20 cellular contexts compared by ENCODE assay signal in genomic region chr2:17800219-17800618, GRCh38. TPM values are rescaled to one million over a fixed set of nuclear protein-coding genes. Genes with fewer than 3 reads are reported as not detected.
DNase-seq lines count a peak whose midpoint lies in the region; ATAC-seq, FAIRE-seq and TF ChIP-seq lines count a peak whose summit lies in the region.
"Had no signal": no experiment of that assay in that cellular context is flagged by ENCODE, and none has a peak within 500 bp of the region (broad histone marks: within the 10 kb centered on the region; RNA-seq: fewer than 3 reads in every experiment).

No MANE protein-coding gene starts in this region.

- no peak overlapping the region for H3K27ac ChIP-seq in GM12878 (ENCODE audit: control insufficient read depth, insufficient read depth)
- H3K27ac ChIP-seq in Peyer's patch = no peak overlapping the region
- H3K27ac ChIP-seq: KMS-11, neutrophil had no signal

- no peaks in the 10 kb centered on the region for H3K9me3 ChIP-seq in GM12878 (replicated peaks; ENCODE audit: control insufficient read depth, insufficient read depth, low read length)
- no peaks in the 10 kb centered on the region for H3K9me3 ChIP-seq in T-helper 17 cell (ENCODE audit: control insufficient read depth, low read length, poor library complexity, severe bottlenecking)
- H3K9me3 ChIP-seq in Peyer's patch = no peaks in the 10 kb centered on the region
- H3K9me3 ChIP-seq: neutrophil had no signal

- H3K79me2 ChIP-seq in GM12878 (ENCODE audit: control insufficient read depth, insufficient read depth, low read length) = no peaks in the 10 kb centered on the region

- no peak overlapping the region for H3K4me2 ChIP-seq in GM12878 (ENCODE audit: control insufficient read depth, insufficient read depth)
- H3K4me2 ChIP-seq: KMS-11 had no signal

- in situ Hi-C loops in GM12878 (cut with MboI) = no loop called here

- peaks cover 40% of the 10 kb centered on the region for H3K27me3 Mint-ChIP-seq in T-helper 17 cell

- H3K4me3 Mint-ChIP-seq in T-helper 17 cell = no peak overlapping the region
- H3K4me3 Mint-ChIP-seq: CD4-positive, alpha-beta T cell; central memory CD8-positive, alpha-beta T cell; immature natural killer cell; stimulated activated naive CD8-positive, alpha-beta T cell treated with anti-CD3 and anti-CD28 coated beads, Interleukin-15, Interleukin-2, amounts not matched to agents 100 ng/mL and 50 ng/mL, for 24 hours had no signal

- H3K9ac ChIP-seq in GM12878 (ENCODE audit: control insufficient read depth, insufficient read depth, low read length) = no peak overlapping the region
- H3K9ac ChIP-seq: KMS-11 had no signal

- no peaks in the 10 kb centered on the region for H4K20me1 ChIP-seq in GM12878 (ENCODE audit: control insufficient read depth, insufficient read depth)

- no peak for TF ChIP-seq EP300 in GM12878 (IDR thresholded peaks at IDR 0.05; ENCODE audit: borderline replicate concordance in 1 of 2, control insufficient read depth in 1 of 2, low read depth in 2 of 2, low read length in 2 of 2)

- intact Hi-C loops in GM12878 (cut with micrococcal nuclease; ENCODE audit: unreplicated experiment) = no loop called here

- no TSS peak for BruUV-seq in GM12878 (replicated peaks; lab: Mats Ljungman, UMichigan)

- H3K27me3 ChIP-seq in GM12878 (replicated peaks in 1 of 2; ENCODE audit: control insufficient read depth in 2 of 2, insufficient read depth in 2 of 2, low read length in 1 of 2) (no peaks in the 10 kb centered on the region), Peyer's patch (no peaks in the 10 kb centered on the region)

- H3K36me3 Mint-ChIP-seq in T-helper 17 cell (ENCODE audit: low read depth) = no peaks in the 10 kb centered on the region
- H3K36me3 Mint-ChIP-seq: immature natural killer cell had no signal

- ATAC-seq in GM12878 = peak; percentile 69
- no peak for ATAC-seq in T-helper 17 cell
- no peak for ATAC-seq in GM19397 (IDR thresholded peaks at IDR 0.05; ENCODE audit: unreplicated experiment)
- ATAC-seq in HG02852 (IDR thresholded peaks at IDR 0.05; ENCODE audit: unreplicated experiment) = no peak

- peak overlapping the region; percentile 18 for H2AFZ ChIP-seq in GM12878 (ENCODE audit: control insufficient read depth, low read depth, low read length)

- POLR2A ChIA-PET in GM12878 (lab: Charles Lee) = interaction anchor here (0.6 to 9.6 kb wide), 7 partner anchors 14 to 279 kb away, joined by 3 to 108 read pairs (median 5); partner anchors contain the start of genes GEN1, MSGN1 and SMC6

- H3K4me1 ChIP-seq in GM12878 (ENCODE audit: control insufficient read depth, insufficient read depth, low read length) (peaks cover 16% of the 10 kb centered on the region), Peyer's patch (peaks cover 0 to 9% (median 0%) of the 10 kb centered on the region in 4 donors)

- H3K4me3 ChIP-seq in GM12878 (no peak overlapping the region), Peyer's patch (no peak overlapping the region)

- DNase-seq in COLO668 (lab: John Stamatoyannopoulos, UW; ENCODE audit: unreplicated experiment) (peak; percentile 48), HT1080 (ENCODE audit: low read depth) (peak; percentile 18), GM12878 (ENCODE audit: low read depth, low spot score) (no peak), myocyte (ENCODE audit: low read depth) (peak; percentile 93), T-helper 17 cell (no peak), Peyer's patch (no peak)
- DNase-seq: activated CD4-positive, alpha-beta T cell treated with anti-CD3 and anti-CD28 coated beads, Interleukin-2, amount 50 U/mL, for 48 hours; activated gamma-delta T cell treated with Interleukin-2 at 50 U/mL for 16 hours; CD4-positive, alpha-beta T cell; H7; immature natural killer cell; NK-92 treated with Interleukin-12 subunit alpha and Interleukin-12 subunit beta, amount 100 ng/mL, for 24 hours; stimulated activated CD4-positive, alpha-beta T cell treated with anti-CD3 and anti-CD28 coated beads, Interleukin-2, amount 100 ng/mL, for 48 hours had no signal

- H3K4me1 Mint-ChIP-seq in T-helper 17 cell = peaks cover 8% of the 10 kb centered on the region
- H3K4me1 Mint-ChIP-seq: central memory CD8-positive, alpha-beta T cell; immature natural killer cell had no signal

- TF ChIP-seq POLR2A in GM12878 (IDR thresholded peaks at IDR 0.05; ENCODE audit: low read depth, low read length) = no peak
- TF ChIP-seq POLR2A in Peyer's patch (IDR thresholded peaks at IDR 0.05) = no peak

- TF ChIP-seq RAD21 in GM12878 (IDR thresholded peaks at IDR 0.05; ENCODE audit: insufficient read depth, low read depth, low read length) = no peak

- SMC1A ChIA-PET in GM12878 (lab: Charles Lee; ENCODE audit: uncharacterized antibody, unreplicated experiment) = interaction anchor here (0.7 to 12.9 kb wide), 11 partner anchors 14 to 91 kb away, joined by 3 to 288 read pairs (median 7); partner anchors contain the start of genes GEN1, MSGN1 and SMC6

- no peak overlapping the region for H3K27ac Mint-ChIP-seq in T-helper 17 cell
- H3K27ac Mint-ChIP-seq: CD4-positive, alpha-beta T cell; immature natural killer cell; stimulated activated naive CD8-positive, alpha-beta T cell treated with anti-CD3 and anti-CD28 coated beads, Interleukin-15, Interleukin-2, amounts not matched to agents 100 ng/mL and 50 ng/mL, for 24 hours had no signal

- peak in 1 of 3 experiments; percentile 18; a peak in 1 of 6 replicates for TF ChIP-seq CTCF in GM12878 (IDR thresholded peaks at IDR 0.05 in 2 of 3, conservative IDR thresholded peaks at IDR 0.05 in 1 of 3; ENCODE audit: control insufficient read depth in 2 of 3, extremely low read depth in 1 of 3, insufficient read depth in 1 of 3, low read depth in 3 of 3, low read length in 3 of 3)
- no peak for TF ChIP-seq CTCF in Peyer's patch (IDR thresholded peaks at IDR 0.05)

- CTCF ChIA-PET in GM12878 (lab: Yijun Ruan, JAX) = interaction anchor here (1.1 to 7.8 kb wide), 13 partner anchors 9 to 81 kb away, joined by 4 to 77 read pairs (median 6); partner anchors contain the start of gene MSGN1

- no peaks in the 10 kb centered on the region for H3K36me3 ChIP-seq in GM12878 (ENCODE audit: control insufficient read depth in 2 of 2, insufficient read depth in 2 of 2, low read length in 1 of 2)
- H3K36me3 ChIP-seq in Peyer's patch = no peaks in the 10 kb centered on the region
- H3K36me3 ChIP-seq: neutrophil had no signal

- FAIRE-seq in GM12878 (lab: Jason Lieb, UNC) = no peak

- 16% methylated on average over 5 of the region's 5 CpGs for WGBS in GM12878 (ENCODE audit: insufficient coverage, insufficient replicate concordance, low lambda C conversion rate, missing lambda C conversion rate)

- RAD21 ChIA-PET in GM12878 (lab: Charles Lee; ENCODE audit: unreplicated experiment) = interaction anchor here (0.7 to 9.9 kb wide), 13 partner anchors 8 to 53 kb away, joined by 3 to 96 read pairs (median 3); partner anchors contain the start of genes GEN1 and MSGN1

RNA-seq across cellular contexts. Expression of gene MSGN1, which starts 16.0 kb away (rescaled TPM):
- total RNA-seq in HT1080 (2014; rRNA removed; shearing (Covaris generic)) = not detected in 2 replicates
- not detected in 2 replicates for polyA plus RNA-seq in HT1080 (2015; cell fraction: cytosol; rRNA removed)
- polyA plus RNA-seq in HT1080 (2015; cell fraction: nucleus; rRNA removed) = not detected in 2 replicates
- total RNA-seq in GM12878 (2013; cell fraction: nucleolus; rRNA removed) = not detected in 2 replicates
- total RNA-seq in GM12878 (2014; rRNA removed) = not detected in 2 replicates
- total RNA-seq in GM12878 (2014; rRNA removed; fragmentation: Illumina TruSeq; extraction: Trizol) = 0.27 and 0.32 TPM in 2 replicates
- not detected in 2 replicates for total RNA-seq in GM12878 (2021)
- polyA plus RNA-seq in GM12878 (2011; ENCODE audit: low read depth) = not detected
- not detected in 2 replicates for polyA plus RNA-seq in GM12878 (2011; rRNA removed)
- 0.30 TPM in 1 of 2 replicates, not detected in the other for polyA plus RNA-seq in GM12878 (2011; cell fraction: cytosol; rRNA removed)
- polyA plus RNA-seq in GM12878 (2011; cell fraction: nucleus; rRNA removed) = 0.31 and 0.48 TPM in 2 replicates
- not detected in 2 replicates for polyA plus RNA-seq in GM12878 (2012)
- not detected in 2 replicates for polyA plus RNA-seq in GM12878 (2014; fragmentation: Illumina TruSeq; extraction: Trizol)
- polyA plus RNA-seq in GM12878 (2014; fragmentation: Nextera tagmentation; extraction: Ambion mirVana) = not detected
- not detected in 2 replicates for polyA plus RNA-seq in GM12878 (2014; rRNA removed)
- polyA plus RNA-seq in GM12878 (2016; fragmentation: Nextera tagmentation; extraction: Ambion mirVana) = not detected
- 0.46 TPM in 1 of 2 replicates, not detected in the other for polyA minus RNA-seq in GM12878 (2011; rRNA and poly(A)+ RNA removed)
- polyA minus RNA-seq in GM12878 (2011; cell fraction: cytosol; rRNA and poly(A)+ RNA removed) = not detected in 2 replicates
- 1.1 TPM in 1 of 2 replicates, not detected in the other for polyA minus RNA-seq in GM12878 (2011; cell fraction: nucleus; rRNA and poly(A)+ RNA removed)
- not detected in 2 replicates for total RNA-seq in myocyte
- polyA plus RNA-seq in myocyte (2012) = not detected
- total RNA-seq in T-helper 17 cell = not detected
- total RNA-seq in Peyer's patch = not detected
- total RNA-seq: CD4-positive, alpha-beta T cell; H7; T-helper 1 cell treated with Interleukin-12 subunit alpha and Interleukin-12 subunit beta and Interleukin-4 antibody, amounts not matched to agents 30 ng/mL and 1 ng/mL, for 36 hours had no signal
- polyA plus RNA-seq: immature natural killer cell had no signal

RNA-seq across cellular contexts. Expression of gene GEN1, which starts 46.3 kb away (rescaled TPM):
- total RNA-seq in HT1080 (2014; rRNA removed; shearing (Covaris generic)) = 11.0 and 11.9 TPM in 2 replicates
- 6.2 and 8.2 TPM in 2 replicates for polyA plus RNA-seq in HT1080 (2015; cell fraction: cytosol; rRNA removed)
- 43.0 and 52.9 TPM in 2 replicates for polyA plus RNA-seq in HT1080 (2015; cell fraction: nucleus; rRNA removed)
- total RNA-seq in GM12878 (2013; cell fraction: nucleolus; rRNA removed) = 142 and 149 TPM in 2 replicates
- 41.3 and 45.7 TPM in 2 replicates for total RNA-seq in GM12878 (2014; rRNA removed)
- 49.6 and 49.9 TPM in 2 replicates for total RNA-seq in GM12878 (2014; rRNA removed; fragmentation: Illumina TruSeq; extraction: Trizol)
- 39.4 and 39.5 TPM in 2 replicates for total RNA-seq in GM12878 (2021)
- polyA plus RNA-seq in GM12878 (2011; ENCODE audit: low read depth) = 7.7 TPM
- polyA plus RNA-seq in GM12878 (2011; rRNA removed) = 46.3 and 89.4 TPM in 2 replicates
- polyA plus RNA-seq in GM12878 (2011; cell fraction: cytosol; rRNA removed) = 16.7 TPM in 2 replicates
- 94.3 and 114 TPM in 2 replicates for polyA plus RNA-seq in GM12878 (2011; cell fraction: nucleus; rRNA removed)
- polyA plus RNA-seq in GM12878 (2012) = 12.0 and 12.4 TPM in 2 replicates
- polyA plus RNA-seq in GM12878 (2014; fragmentation: Illumina TruSeq; extraction: Trizol) = 45.3 and 60.1 TPM in 2 replicates
- polyA plus RNA-seq in GM12878 (2014; fragmentation: Nextera tagmentation; extraction: Ambion mirVana) = 1 to 10 TPM; 6.0 to 9.4 TPM
- 27.2 and 31.5 TPM in 2 replicates for polyA plus RNA-seq in GM12878 (2014; rRNA removed)
- polyA plus RNA-seq in GM12878 (2016; fragmentation: Nextera tagmentation; extraction: Ambion mirVana) = 10 to 100 TPM; 27.9 to 32.5 TPM
- 51.1 and 72.2 TPM in 2 replicates for polyA minus RNA-seq in GM12878 (2011; rRNA and poly(A)+ RNA removed)
- polyA minus RNA-seq in GM12878 (2011; cell fraction: cytosol; rRNA and poly(A)+ RNA removed) = 15.4 and 24.5 TPM in 2 replicates
- 114 and 186 TPM in 2 replicates for polyA minus RNA-seq in GM12878 (2011; cell fraction: nucleus; rRNA and poly(A)+ RNA removed)
- total RNA-seq in myocyte = 10.4 and 11.3 TPM in 2 replicates
- 2.3 TPM for polyA plus RNA-seq in myocyte (2012)
- total RNA-seq in T-helper 17 cell = 10 to 100 TPM in 1 of 2 donors, 1 to 10 TPM in 1; 7.2 to 10.7 TPM
- 10 to 100 TPM; 16.8 to 40.2 (median 22.2) TPM for total RNA-seq in Peyer's patch

RNA-seq across cellular contexts. Expression of gene SMC6, which starts 46.6 kb away (rescaled TPM):
- 18.0 and 19.6 TPM in 2 replicates for total RNA-seq in HT1080 (2014; rRNA removed; shearing (Covaris generic))
- 18.8 and 22.2 TPM in 2 replicates for polyA plus RNA-seq in HT1080 (2015; cell fraction: cytosol; rRNA removed)
- polyA plus RNA-seq in HT1080 (2015; cell fraction: nucleus; rRNA removed) = 40.2 and 43.7 TPM in 2 replicates
- total RNA-seq in GM12878 (2013; cell fraction: nucleolus; rRNA removed) = 156 and 158 TPM in 2 replicates
- total RNA-seq in GM12878 (2014; rRNA removed) = 36.1 and 48.3 TPM in 2 replicates
- total RNA-seq in GM12878 (2014; rRNA removed; fragmentation: Illumina TruSeq; extraction: Trizol) = 63.8 and 64.4 TPM in 2 replicates
- 40.3 and 41.5 TPM in 2 replicates for total RNA-seq in GM12878 (2021)
- 7.1 TPM for polyA plus RNA-seq in GM12878 (2011; ENCODE audit: low read depth)
- 32.5 and 54.9 TPM in 2 replicates for polyA plus RNA-seq in GM12878 (2011; rRNA removed)
- 7.9 and 8.3 TPM in 2 replicates for polyA plus RNA-seq in GM12878 (2011; cell fraction: cytosol; rRNA removed)
- 31.6 and 34.1 TPM in 2 replicates for polyA plus RNA-seq in GM12878 (2011; cell fraction: nucleus; rRNA removed)
- 11.0 and 16.3 TPM in 2 replicates for polyA plus RNA-seq in GM12878 (2012)
- polyA plus RNA-seq in GM12878 (2014; fragmentation: Illumina TruSeq; extraction: Trizol) = 49.3 and 64.3 TPM in 2 replicates
- 10 to 100 TPM; 12.8 to 18.9 TPM for polyA plus RNA-seq in GM12878 (2014; fragmentation: Nextera tagmentation; extraction: Ambion mirVana)
- polyA plus RNA-seq in GM12878 (2014; rRNA removed) = 26.2 and 32.0 TPM in 2 replicates
- polyA plus RNA-seq in GM12878 (2016; fragmentation: Nextera tagmentation; extraction: Ambion mirVana) = 10 to 100 TPM; 45.5 to 55.3 TPM
- polyA minus RNA-seq in GM12878 (2011; rRNA and poly(A)+ RNA removed) = 24.8 and 35.4 TPM in 2 replicates
- polyA minus RNA-seq in GM12878 (2011; cell fraction: cytosol; rRNA and poly(A)+ RNA removed) = 7.2 and 12.1 TPM in 2 replicates
- 28.9 and 43.6 TPM in 2 replicates for polyA minus RNA-seq in GM12878 (2011; cell fraction: nucleus; rRNA and poly(A)+ RNA removed)
- total RNA-seq in myocyte = 28.9 and 32.6 TPM in 2 replicates
- 8.4 TPM for polyA plus RNA-seq in myocyte (2012)
- 10 to 100 TPM; 14.1 to 14.4 TPM for total RNA-seq in T-helper 17 cell
- 10 to 100 TPM; 31.0 to 53.6 (median 39.1) TPM for total RNA-seq in Peyer's patch

Comparison
In these comparisons a context has a peak if more than half of its experiments do, and no peak if none do; other contexts are left out.
1. DNase-seq: peak in COLO668 (single experiment), HT1080 (single experiment) and myocyte (single experiment); none in GM12878 (single experiment), T-helper 17 cell (0 of 3) and Peyer's patch (0 of 3).